In genomic region chr2:95074663-95075439, GRCh38 we compare ENCODE assay signal across 9 cellular contexts. TPM values are rescaled to one million over a fixed set of nuclear protein-coding genes. Genes with fewer than 3 reads are reported as not detected.
DNase-seq lines count a peak whose midpoint lies in the region; ATAC-seq and TF ChIP-seq lines count a peak whose summit lies in the region.
"Had no signal": no experiment of that assay in that cellular context is flagged by ENCODE, and none has a peak within 500 bp of the region (broad histone marks: within the 10 kb centered on the region; RNA-seq: fewer than 3 reads in every experiment).

No MANE protein-coding gene starts in this region.

- H3K27me3 ChIP-seq in left lung (peaks cover 0 to 49% of the 10 kb centered on the region in 2 donors), right atrium auricular region (no peaks in the 10 kb centered on the region)

- H3K9me3 Mint-ChIP-seq in activated T-cell treated with anti-CD3 and anti-CD28 coated beads, Interleukin-2, amount 50 U/mL, for 4 hours: peaks cover 5% of the 10 kb centered on the region

- no peaks in the 10 kb centered on the region for H3K9me3 ChIP-seq in left lung
- no peaks in the 10 kb centered on the region for H3K9me3 ChIP-seq in right atrium auricular region

- peak overlapping the region; percentile 54 for H3K4me3 Mint-ChIP-seq in activated T-cell treated with anti-CD3 and anti-CD28 coated beads, Interleukin-2, amount 50 U/mL, for 4 hours

- H3K36me3 ChIP-seq in left lung (no peaks in the 10 kb centered on the region), right atrium auricular region (no peaks in the 10 kb centered on the region)

- H3K27ac ChIP-seq in left lung (no peak overlapping the region), right atrium auricular region (no peak overlapping the region)

- peak; percentile 61 to 65 for ATAC-seq in activated T-cell treated with anti-CD3 and anti-CD28 coated beads, Interleukin-2, amount 50 U/mL, for 4 hours
- peak; percentile 29 for ATAC-seq in left lung
- no peak for ATAC-seq in GM18498 (IDR thresholded peaks at IDR 0.05; ENCODE audit: unreplicated experiment)
- no peak for ATAC-seq in GM21367 (IDR thresholded peaks at IDR 0.05; ENCODE audit: unreplicated experiment)
- ATAC-seq in HG03342 (IDR thresholded peaks at IDR 0.05; ENCODE audit: unreplicated experiment): no peak

- no peak for TF ChIP-seq CTCF in left lung (IDR thresholded peaks at IDR 0.05)
- no peak for TF ChIP-seq CTCF in right atrium auricular region (IDR thresholded peaks at IDR 0.05)

- no peaks in the 10 kb centered on the region for H3K27me3 Mint-ChIP-seq in activated T-cell treated with anti-CD3 and anti-CD28 coated beads, Interleukin-2, amount 50 U/mL, for 4 hours (ENCODE audit: low read depth)

- H3K4me3 ChIP-seq in left lung: no peak overlapping the region
- H3K4me3 ChIP-seq in right atrium auricular region: no peak overlapping the region

- intact Hi-C loops in left lung (cut with DNase I): loop anchor here in 1 of 2 donors (5.0 kb wide), 1 partner anchor 53 kb away; no protein-coding TSS in a partner anchor

- peaks cover 59% of the 10 kb centered on the region for H3K4me1 Mint-ChIP-seq in activated T-cell treated with anti-CD3 and anti-CD28 coated beads, Interleukin-2, amount 50 U/mL, for 4 hours (ENCODE audit: low read depth)

- no peaks in the 10 kb centered on the region for H3K36me3 Mint-ChIP-seq in activated T-cell treated with anti-CD3 and anti-CD28 coated beads, Interleukin-2, amount 50 U/mL, for 4 hours (ENCODE audit: insufficient read depth)

- H3K4me1 ChIP-seq in left lung (peaks cover 5 to 25% of the 10 kb centered on the region in 2 donors), right atrium auricular region (peaks cover 0 to 12% of the 10 kb centered on the region in 2 donors)

- DNase-seq in T-helper 1 cell (peak in 3 of 5 donors; percentile 38 to 94 (median 52)), left lung (peak in 1 of 2 donors; percentile 50), right atrium auricular region (ENCODE audit: low spot score) (no peak)
- peak; percentile 62 for DNase-seq in activated T-cell treated with anti-CD3 and anti-CD28 coated beads, Interleukin-2, amount 50 U/mL, for 4 hours
- DNase-seq in stimulated activated naive CD4-positive, alpha-beta T cell (lab: John Stamatoyannopoulos, UW): peak; percentile 41 to 89 (median 74)

RNA-seq across cellular contexts. Expression of gene MRPS5, which starts 46.8 kb away (rescaled TPM):
- total RNA-seq in activated T-cell treated with anti-CD3 and anti-CD28 coated beads, Interleukin-2, amount 50 U/mL, for 4 hours: 10 to 100 TPM; 67.4 to 71.8 (median 70.2) TPM
- total RNA-seq in left lung (10 to 100 TPM; 46.7 to 50.5 TPM), right atrium auricular region (10 to 100 TPM; 39.0 to 57.7 TPM)

RNA-seq across cellular contexts. Expression of gene MAL, which starts 49.3 kb away (rescaled TPM):
- total RNA-seq in activated T-cell treated with anti-CD3 and anti-CD28 coated beads, Interleukin-2, amount 50 U/mL, for 4 hours: 1 to 10 TPM; 5.6 to 6.1 (median 6.1) TPM
- 10 to 100 TPM in 1 of 2 donors, 1 to 10 TPM in 1; 1.8 to 13.6 TPM for total RNA-seq in left lung
- 1 to 10 TPM; 7.4 to 8.7 TPM for total RNA-seq in right atrium auricular region
- total RNA-seq: glomerular endothelial cell had no signal

Comparison
In these comparisons a context has a peak if more than half of its experiments do, and no peak if none do; other contexts are left out.
1. ATAC-seq: peak in activated T-cell treated with anti-CD3 and anti-CD28 coated beads, Interleukin-2, amount 50 U/mL, for 4 hours (2 of 2) and left lung (single experiment); none in GM18498 (single experiment), GM21367 (single experiment) and HG03342 (single experiment).